In genomic region chr4:134702374-134702773, GRCh38 we compare ENCODE assay signal across 23 cellular contexts.
"Had no signal": no experiment of that assay in that cellular context is flagged by ENCODE, and none has a peak within 500 bp of the region (broad histone marks: within the 10 kb centered on the region; RNA-seq: fewer than 3 reads in every experiment).

No MANE protein-coding gene starts in this region.

- H3K36me3 Mint-ChIP-seq: natural killer cell; stimulated activated effector memory CD8-positive, alpha-beta T cell treated with anti-CD3 and anti-CD28 coated beads, Interleukin-12 subunit alpha, Interleukin-12 subunit beta, amount 100 ng/mL, for 72 hours; type B pancreatic cell had no signal

- H3K27me3 ChIP-seq: right lobe of liver, stomach, tibial artery had no signal

- H3K79me2 ChIP-seq: parathyroid adenoma had no signal

- H3K27ac ChIP-seq: lower lobe of right lung, parathyroid adenoma, right lobe of liver, stomach, tibial artery had no signal

- FAIRE-seq: endometrium, frontal cortex, keratinocyte, small intestine had no signal

- H3K27me3 Mint-ChIP-seq: effector memory CD8-positive, alpha-beta T cell; progenitor cell of endocrine pancreas; type B pancreatic cell had no signal

- H3K4me1 ChIP-seq: lower lobe of right lung, parathyroid adenoma, right lobe of liver, stomach, tibial artery had no signal

- H3K9ac ChIP-seq: parathyroid adenoma had no signal

- H3K4me3 Mint-ChIP-seq: effector memory CD8-positive, alpha-beta T cell; immature natural killer cell; natural killer cell; neural crest cell; stimulated activated effector memory CD8-positive, alpha-beta T cell treated with anti-CD3 and anti-CD28 coated beads, Interleukin-12 subunit alpha, Interleukin-12 subunit beta, amount 100 ng/mL, for 72 hours; type B pancreatic cell had no signal

- H3K4me1 Mint-ChIP-seq: immature natural killer cell; natural killer cell; stimulated activated effector memory CD8-positive, alpha-beta T cell treated with anti-CD3 and anti-CD28 coated beads, Interleukin-12 subunit alpha, Interleukin-12 subunit beta, amount 100 ng/mL, for 72 hours had no signal

- H3K9me3 ChIP-seq: right lobe of liver, tibial artery had no signal

- H2AFZ ChIP-seq: parathyroid adenoma had no signal

- H3K27ac Mint-ChIP-seq: effector memory CD8-positive, alpha-beta T cell; immature natural killer cell; natural killer cell; progenitor cell of endocrine pancreas; stimulated activated effector memory CD8-positive, alpha-beta T cell treated with anti-CD3 and anti-CD28 coated beads, Interleukin-12 subunit alpha, Interleukin-12 subunit beta, amount 100 ng/mL, for 72 hours; type B pancreatic cell had no signal

- ATAC-seq: effector memory CD8-positive, alpha-beta T cell; left ventricle myocardium superior; lower lobe of right lung; natural killer cell; right lobe of liver; stimulated activated effector memory CD8-positive, alpha-beta T cell treated with anti-CD3 and anti-CD28 coated beads, Interleukin-12 subunit alpha, Interleukin-12 subunit beta, amount 100 ng/mL, for 72 hours had no signal

- DNase-seq: cortex of kidney; effector memory CD8-positive, alpha-beta T cell; hypothalamus; immature natural killer cell; left ventricle myocardium superior; lower lobe of right lung; natural killer cell; right lobe of liver; small intestine; stimulated activated CD4-positive, alpha-beta T cell treated with anti-CD3 and anti-CD28 coated beads, Interleukin-12 subunit alpha, Interleukin-12 subunit beta, amount 100 ng/mL, for 4 hours; stimulated activated CD4-positive, alpha-beta T cell treated with anti-CD3 and anti-CD28 coated beads, Interleukin-1b, Interleukin-23, amount 100 ng/mL, for 48 hours; stimulated activated CD4-positive, alpha-beta T cell treated with anti-CD3 and anti-CD28 coated beads, Interleukin-4, amount 100 ng/mL, for 24 hours; stimulated activated naive CD4-positive, alpha-beta T cell treated with Interleukin-2 at 50 U/mL for 16 hours; stomach; tibial artery had no signal

- H3K36me3 ChIP-seq: lower lobe of right lung, right lobe of liver, stomach, tibial artery had no signal

- H3K4me3 ChIP-seq: lower lobe of right lung, right lobe of liver, stomach, tibial artery had no signal
